In the genomic region with DNA sequence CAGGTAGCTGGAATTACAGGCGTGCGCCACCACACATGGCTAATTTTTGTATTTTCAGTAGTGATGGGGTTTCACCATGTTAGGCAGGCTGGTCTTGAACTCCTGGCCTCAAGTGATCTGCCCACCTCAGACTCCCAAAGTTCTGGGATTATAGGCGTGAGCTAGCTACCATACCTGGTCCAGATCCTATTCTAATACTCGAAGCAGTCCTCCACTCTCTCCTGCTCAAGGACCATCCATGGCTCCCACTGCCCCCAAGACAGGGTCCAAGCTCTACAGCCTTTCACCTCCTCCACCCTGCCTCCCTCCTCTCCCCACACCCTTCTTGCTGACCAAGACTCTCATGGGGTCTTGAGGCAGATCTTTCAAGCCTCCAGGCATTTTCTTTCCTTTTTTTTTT, we compare ENCODE assay signal across 34 cellular contexts. TPM values are rescaled to one million over a fixed set of nuclear protein-coding genes. Genes with fewer than 3 reads are reported as not detected.
"Had no signal": no experiment of that assay in that cellular context is flagged by ENCODE, and none has a peak within 500 bp of the region (broad histone marks: within the 10 kb centered on the region; RNA-seq: fewer than 3 reads in every experiment).

No MANE protein-coding gene starts in this region.

- H3K9me3 ChIP-seq: body of pancreas, esophagus muscularis mucosa, gastrocnemius medialis had no signal

- H3K4me1 Mint-ChIP-seq: activated B cell treated with CpG ODN at 0.5 μM for 24 hours; activated T-helper 17 cell treated with anti-CD3 and anti-CD28 coated beads, Interleukin-2, amount 50 U/mL, for 72 hours; endodermal cell had no signal

- H3K27ac ChIP-seq: body of pancreas, coronary artery, dorsolateral prefrontal cortex, esophagus muscularis mucosa, foreskin keratinocyte, gastrocnemius medialis, WERI-Rb-1 had no signal

- H3K4me3 Mint-ChIP-seq: activated B cell treated with CpG ODN at 0.5 μM for 24 hours; activated CD8-positive, alpha-beta T cell treated with anti-CD3 and anti-CD28 coated beads for 36 hours; activated naive CD8-positive, alpha-beta T cell; activated T-cell treated with anti-CD3 and anti-CD28 coated beads, Interleukin-2, amount 50 U/mL, for 4 hours; activated T-helper 17 cell treated with anti-CD3 and anti-CD28 coated beads, Interleukin-2, amount 50 U/mL, for 72 hours; dendritic cell treated with granulocyte-macrophage colony-stimulating factor and Interleukin-4, amounts not matched to agents 40 ng/mL and 50 ng/mL, for 4 days; endodermal cell; T-helper 17 cell; T-helper 2 cell treated with Interferon-gamma antibody and Interleukin-4, amounts not matched to agents 5 μg/mL and 100 μg/mL, for 36 hours had no signal

- H3K4me1 ChIP-seq: body of pancreas, foreskin keratinocyte had no signal

- DNase-seq: activated B cell treated with CpG ODN at 0.5 μM for 24 hours; activated CD4-positive, alpha-beta T cell treated with anti-CD3 and anti-CD28 coated beads for 48 hours; activated CD4-positive, alpha-beta T cell treated with anti-CD3 and anti-CD28 coated beads, Interleukin-2, amount 50 U/mL, for 1 hour; activated CD4-positive, alpha-beta T cell treated with anti-CD3 and anti-CD28 coated beads, Interleukin-2, amount 50 U/mL, for 48 hours; activated CD8-positive, alpha-beta memory T cell treated with anti-CD3 and anti-CD28 coated beads for 24 hours; activated CD8-positive, alpha-beta T cell treated with anti-CD3 and anti-CD28 coated beads for 36 hours; activated effector memory CD4-positive, alpha-beta T cell treated with Interleukin-2 at 50 U/mL for 16 hours; activated gamma-delta T cell treated with Interleukin-2 at 50 U/mL for 16 hours; activated naive CD4-positive, alpha-beta T cell treated with anti-CD3 and anti-CD28 coated beads, Interleukin-2, amount 50 U/mL, for 16 hours; activated naive CD4-positive, alpha-beta T cell treated with Interleukin-2 at 50 U/mL for 16 hours; activated T-cell treated with anti-CD3 and anti-CD28 coated beads, Interleukin-2, amount 50 U/mL, for 4 hours; amniotic stem cell; body of pancreas; central memory CD4-positive, alpha-beta T cell; cerebellar nuclear complex; dorsolateral prefrontal cortex; effector memory CD4-positive, alpha-beta T cell; endodermal cell; erythroblast; foreskin keratinocyte; gastrocnemius medialis; glutamatergic neuron; SW 1271; T-helper 1 cell; T-helper 17 cell; T1000; WERI-Rb-1 had no signal

- H3K27ac Mint-ChIP-seq: activated B cell treated with CpG ODN at 0.5 μM for 24 hours; activated CD8-positive, alpha-beta T cell treated with anti-CD3 and anti-CD28 coated beads for 36 hours; activated naive CD8-positive, alpha-beta T cell; activated T-helper 17 cell treated with anti-CD3 and anti-CD28 coated beads, Interleukin-2, amount 50 U/mL, for 72 hours; dendritic cell treated with granulocyte-macrophage colony-stimulating factor and Interleukin-4, amounts not matched to agents 40 ng/mL and 50 ng/mL, for 4 days; endodermal cell; T-helper 17 cell; T-helper 2 cell treated with Interferon-gamma antibody and Interleukin-4, amounts not matched to agents 5 μg/mL and 100 μg/mL, for 36 hours had no signal

- H3K4me3 ChIP-seq: body of pancreas, coronary artery, dorsolateral prefrontal cortex, esophagus muscularis mucosa, gastrocnemius medialis had no signal

- ATAC-seq: activated CD4-positive, CD25-positive, alpha-beta regulatory T cell treated with anti-CD3 and anti-CD28 coated beads, Interleukin-2, amount 50 U/mL, for 24 hours; activated CD8-positive, alpha-beta T cell treated with anti-CD3 and anti-CD28 coated beads for 36 hours; activated T-cell treated with anti-CD3 and anti-CD28 coated beads, Interleukin-2, amount 50 U/mL, for 4 hours; activated T-helper 17 cell treated with anti-CD3 and anti-CD28 coated beads, Interleukin-2, amount 50 U/mL, for 72 hours; body of pancreas; foreskin keratinocyte; gastrocnemius medialis; T-helper 17 cell had no signal

- H3K27me3 ChIP-seq: body of pancreas, gastrocnemius medialis had no signal

- H3K36me3 Mint-ChIP-seq: activated naive CD8-positive, alpha-beta T cell had no signal

- H3K36me3 ChIP-seq: esophagus muscularis mucosa, gastrocnemius medialis, WERI-Rb-1 had no signal

- H3K9me3 Mint-ChIP-seq: activated B cell treated with CpG ODN at 0.5 μM for 24 hours; activated CD8-positive, alpha-beta T cell treated with anti-CD3 and anti-CD28 coated beads for 36 hours; activated T-cell treated with anti-CD3 and anti-CD28 coated beads, Interleukin-2, amount 50 U/mL, for 4 hours; activated T-helper 17 cell treated with anti-CD3 and anti-CD28 coated beads, Interleukin-2, amount 50 U/mL, for 72 hours; dendritic cell treated with granulocyte-macrophage colony-stimulating factor and Interleukin-4, amounts not matched to agents 40 ng/mL and 50 ng/mL, for 4 days; endodermal cell; T-helper 2 cell treated with Interferon-gamma antibody and Interleukin-4, amounts not matched to agents 5 μg/mL and 100 μg/mL, for 36 hours had no signal

RNA-seq across cellular contexts. Expression of a gene that starts 12.6 kb away (rescaled TPM):
- total RNA-seq: activated B cell treated with CpG ODN at 0.5 μM for 24 hours; activated CD8-positive, alpha-beta T cell treated with anti-CD3 and anti-CD28 coated beads for 36 hours; activated T-cell treated with anti-CD3 and anti-CD28 coated beads, Interleukin-2, amount 50 U/mL, for 4 hours had no signal
